8 cellular contexts compared by ENCODE assay signal in genomic region chr3:61251174-61251972, GRCh38. TPM values are rescaled to one million over a fixed set of nuclear protein-coding genes. Genes with fewer than 3 reads are reported as not detected.
DNase-seq lines count a peak whose midpoint lies in the region; ATAC-seq, FAIRE-seq and TF ChIP-seq lines count a peak whose summit lies in the region.

FHIT (minus strand) TSS chr3:61251452.

- BruUV-seq in HepG2 (replicated peaks; lab: Mats Ljungman, UMichigan), result no TSS peak

- peak; percentile 78 for FAIRE-seq in HepG2 (lab: Jason Lieb, UNC)

- H3K9me3 Mint-ChIP-seq in CD4-positive, CD25-positive, alpha-beta regulatory T cell, result peaks cover 0 to 2% (median 0%) of the 10 kb centered on the region in 7 donors

- POLR2A ChIA-PET in HepG2 (lab: Yijun Ruan, JAX), result no interaction called here

- H4K20me1 ChIP-seq in HepG2 (ENCODE audit: insufficient read depth, low read length), result no peaks in the 10 kb centered on the region

- H3K4me3 Mint-ChIP-seq in CD4-positive, CD25-positive, alpha-beta regulatory T cell, result peak within 1 kb of the TSS; percentile 93 to 98 (median 95)

- CTCF ChIA-PET in HepG2 (lab: Yijun Ruan, JAX; ENCODE audit: low intra/inter-chr PET ratio, low total read pairs), result no interaction called here

- in situ Hi-C loops in HepG2 (cut with HindIII; ENCODE audit: extremely low pct_ligation_motif_present, low pct_unique_long_range_greater_than_20kb), result no loop called here

- H3K27me3 Mint-ChIP-seq in CD4-positive, CD25-positive, alpha-beta regulatory T cell, result peaks cover 31% of the 10 kb centered on the region

- intact Hi-C loops in HepG2 (cut with micrococcal nuclease; ENCODE audit: unreplicated experiment), result loop anchor here (5.0 to 10.0 kb wide), 4 partner anchors 121 to 494 kb away; no protein-coding TSS in a partner anchor

- TF ChIP-seq EP300 in HepG2 (IDR thresholded peaks at IDR 0.05; ENCODE audit: low read depth in 2 of 2, low read length in 2 of 2), result no peak
- TF ChIP-seq EP300 in HepG2 (CRISPR knock-in tag; IDR thresholded peaks at IDR 0.05; ENCODE audit: borderline replicate concordance), result no peak

- H3K36me3 ChIP-seq in CD4-positive, CD25-positive, alpha-beta regulatory T cell (ENCODE audit: control insufficient read depth, insufficient read depth, low read length), result no peaks in the 10 kb centered on the region
- H3K36me3 ChIP-seq in HepG2 (replicated peaks in 1 of 2; ENCODE audit: control insufficient read depth in 1 of 2, insufficient read depth in 2 of 2, low read length in 2 of 2), result no peaks in the 10 kb centered on the region

- no peaks in the 10 kb centered on the region for H3K79me2 ChIP-seq in HepG2 (ENCODE audit: insufficient read depth, low read length)

- H3K27ac Mint-ChIP-seq in CD4-positive, CD25-positive, alpha-beta regulatory T cell, result peak within 1 kb of the TSS; percentile 93 to 94 (median 93)

- TF ChIP-seq RAD21 in HepG2 (CRISPR knock-in tag; IDR thresholded peaks at IDR 0.05), result peak; percentile 53

- peak; percentile 44 to 63; a peak in 3 of 4 replicates for TF ChIP-seq POLR2A in HepG2 (IDR thresholded peaks at IDR 0.05; ENCODE audit: insufficient read depth in 1 of 2, low read depth in 2 of 2, low read length in 2 of 2)

- peak within 1 kb of the TSS; percentile 74 for H3K9ac ChIP-seq in HepG2 (ENCODE audit: insufficient read depth, low read depth, low read length)

- H2AFZ ChIP-seq in HepG2 (ENCODE audit: low read length), result peak within 1 kb of the TSS; percentile 97

- H3K4me3 ChIP-seq in CD4-positive, CD25-positive, alpha-beta regulatory T cell (ENCODE audit: low read depth, low read length), result peak within 1 kb of the TSS; percentile 97
- peak within 1 kb of the TSS; percentile 67 to 88 (median 76) for H3K4me3 ChIP-seq in HepG2 (replicated peaks in 1 of 3; ENCODE audit: insufficient read depth in 1 of 3, low read depth in 2 of 3, low read length in 3 of 3)

- peak; percentile 92 to 95 for ATAC-seq in CD4-positive, CD25-positive, alpha-beta regulatory T cell (ENCODE audit: low read depth in 2 of 2)
- peak; percentile 87 for ATAC-seq in GM19372 (IDR thresholded peaks at IDR 0.05; ENCODE audit: low read depth, unreplicated experiment)
- peak; percentile 94 for ATAC-seq in HG03521 (IDR thresholded peaks at IDR 0.05; ENCODE audit: unreplicated experiment)
- ATAC-seq in HepG2, result peak; percentile 97

- H3K27me3 ChIP-seq in CD4-positive, CD25-positive, alpha-beta regulatory T cell (ENCODE audit: control insufficient read depth, insufficient read depth, low read length), result peaks cover 7% of the 10 kb centered on the region
- no peaks in the 10 kb centered on the region for H3K27me3 ChIP-seq in HepG2 (ENCODE audit: control insufficient read depth in 1 of 2, insufficient read depth in 2 of 2, low read length in 2 of 2)

- H3K4me2 ChIP-seq in HepG2 (ENCODE audit: low read depth, low read length), result peak within 1 kb of the TSS; percentile 91

- peak; percentile 63 for TF ChIP-seq CTCF in HepG2 (CRISPR knock-in tag; IDR thresholded peaks at IDR 0.05)

- peak; percentile 82 to 97 (median 87) for DNase-seq in CD4-positive, CD25-positive, alpha-beta regulatory T cell
- peak; percentile 72 for DNase-seq in NCI-H748 treated with DMSO at 0.1 percent for 48 hours (lab: John Stamatoyannopoulos, UW)
- peak; percentile 86 to 87 for DNase-seq in activated CD4-positive, alpha-beta T cell treated with anti-CD3 and anti-CD28 coated beads, Interleukin-2, amount 50 U/mL, for 4 hours
- peak; percentile 83 to 88 for DNase-seq in dermis microvascular lymphatic vessel endothelial cell (ENCODE audit: low read depth in 2 of 2)
- DNase-seq in HepG2 (ENCODE audit: low spot score), result peak; percentile 94
- DNase-seq in stimulated activated CD4-positive, alpha-beta T cell treated with anti-CD3 and anti-CD28 coated beads, Interleukin-2, amount 100 ng/mL, for 48 hours, result peak; percentile 75 to 86

- H3K36me3 Mint-ChIP-seq in CD4-positive, CD25-positive, alpha-beta regulatory T cell, result no peaks in the 10 kb centered on the region

- peaks cover 20% of the 10 kb centered on the region for H3K4me1 ChIP-seq in CD4-positive, CD25-positive, alpha-beta regulatory T cell (ENCODE audit: control insufficient read depth, insufficient read depth, low read length, poor library complexity, severe bottlenecking)
- H3K4me1 ChIP-seq in HepG2 (ENCODE audit: insufficient read depth, low read length), result peaks cover 23% of the 10 kb centered on the region

- H3K27ac ChIP-seq in CD4-positive, CD25-positive, alpha-beta regulatory T cell (ENCODE audit: insufficient read depth, low read length, poor library complexity, severe bottlenecking), result peak within 1 kb of the TSS; percentile 55
- peak within 1 kb of the TSS; percentile 52 for H3K27ac ChIP-seq in HepG2 (ENCODE audit: extremely low read length, insufficient read depth, low read length)

- WGBS in HepG2 (ENCODE audit: low lambda C conversion rate), result 6% methylated on average over 19 of the region's 41 CpGs

- no peaks in the 10 kb centered on the region for H3K9me3 ChIP-seq in CD4-positive, CD25-positive, alpha-beta regulatory T cell (ENCODE audit: control insufficient read depth in 2 of 2, low read length in 2 of 2)
- no peaks in the 10 kb centered on the region for H3K9me3 ChIP-seq in HepG2 (ENCODE audit: low read length)

- peaks cover 10 to 22% (median 16%) of the 10 kb centered on the region in 4 donors for H3K4me1 Mint-ChIP-seq in CD4-positive, CD25-positive, alpha-beta regulatory T cell

TF ChIP-seq in HepG2, 621 proteins besides CTCF, POLR2A, EP300 and RAD21 (continues in another document):
- peak; percentile 72 for TF ChIP-seq SAP130 (CRISPR knock-in tag; IDR thresholded peaks at IDR 0.05; ENCODE audit: low read depth)
- no peak for TF ChIP-seq BATF2 (CRISPR knock-in tag; IDR thresholded peaks at IDR 0.05)
- peak; percentile 75 for TF ChIP-seq IRF2 (CRISPR knock-in tag; IDR thresholded peaks at IDR 0.05)
- TF ChIP-seq PPARG (CRISPR knock-in tag; conservative IDR thresholded peaks at IDR 0.05), result 0 out of 2 replicates have a peak, but pooled peaks have one; percentile 46
- TF ChIP-seq ZBTB42 (CRISPR knock-in tag; IDR thresholded peaks at IDR 0.05), result no peak
- TF ChIP-seq ZNF296 (CRISPR knock-in tag; conservative IDR thresholded peaks at IDR 0.05), result no peak
- TF ChIP-seq JUN (CRISPR knock-in tag; IDR thresholded peaks at IDR 0.05), result no peak
- TF ChIP-seq ZNF350 (CRISPR knock-in tag; IDR thresholded peaks at IDR 0.05; ENCODE audit: borderline replicate concordance, low read depth), result peak; percentile 27; the same call in 1 of the 2 replicates
- peak; percentile 67; the same call in 1 of the 2 replicates for TF ChIP-seq ZNF788 (CRISPR knock-in tag; IDR thresholded peaks at IDR 0.05; ENCODE audit: borderline replicate concordance)
- peak; percentile 74 for TF ChIP-seq ZFX (CRISPR knock-in tag; IDR thresholded peaks at IDR 0.05; ENCODE audit: low read depth)
- TF ChIP-seq MXI1 (IDR thresholded peaks at IDR 0.05; ENCODE audit: borderline replicate concordance, low read depth, low read length), result peak; percentile 24; the same call in 1 of the 3 replicates
- TF ChIP-seq HNF4A (CRISPR knock-in tag; IDR thresholded peaks at IDR 0.05), result peak; percentile 63; the same call in 1 of the 2 replicates
- TF ChIP-seq ZNF569 (CRISPR knock-in tag; IDR thresholded peaks at IDR 0.05; ENCODE audit: borderline replicate concordance), result no peak
- no peak for TF ChIP-seq ZNF414 (CRISPR knock-in tag; IDR thresholded peaks at IDR 0.05)

RNA-seq across cellular contexts. Expression of gene FHIT, which starts in this region (rescaled TPM):
- total RNA-seq in CD4-positive, CD25-positive, alpha-beta regulatory T cell, result 120 TPM
- polyA plus RNA-seq in CD4-positive, CD25-positive, alpha-beta regulatory T cell, result 10 to 100 TPM in 3 of 4 donors, 1 to 10 TPM in 1; 7.8 to 20.1 (median 13.8) TPM
- total RNA-seq in dermis microvascular lymphatic vessel endothelial cell (0.51 and 2.0 TPM in 2 replicates), HepG2 (2016; rRNA removed; fragmentation: Illumina TruSeq; extraction: Trizol) (4.0 and 4.1 TPM in 2 replicates)
- 5.4 and 19.3 TPM in 2 replicates for total RNA-seq in HepG2 (2016; cell fraction: cytosol; rRNA removed; fragmentation: Illumina TruSeq; extraction: Trizol; ENCODE audit: low read depth)
- total RNA-seq in HepG2 (2016; cell fraction: insoluble cytoplasmic fraction; rRNA removed; fragmentation: Illumina TruSeq; extraction: Trizol), result 2.2 and 3.9 TPM in 2 replicates
- 1.4 and 5.6 TPM in 2 replicates for total RNA-seq in HepG2 (2016; cell fraction: membrane; rRNA removed; fragmentation: Illumina TruSeq; extraction: Trizol)
- total RNA-seq in HepG2 (2016; cell fraction: nucleus; rRNA removed; fragmentation: Illumina TruSeq; extraction: Trizol), result 15.7 and 19.5 TPM in 2 replicates
- polyA plus RNA-seq in HepG2 (2011; rRNA removed), result 4.6 and 4.9 TPM in 2 replicates
- polyA plus RNA-seq in HepG2 (2011; cell fraction: cytosol; rRNA removed), result 4.4 and 5.7 TPM in 2 replicates
- 7.3 and 9.8 TPM in 2 replicates for polyA plus RNA-seq in HepG2 (2011; cell fraction: nucleus; rRNA removed)
- 10.3 and 12.5 TPM in 2 replicates for polyA plus RNA-seq in HepG2 (2012)
- polyA plus RNA-seq in HepG2 (2016; cell fraction: cytosol; fragmentation: Illumina TruSeq; extraction: Trizol; ENCODE audit: low read depth), result 2.2 and 4.2 TPM in 2 replicates
- polyA plus RNA-seq in HepG2 (2016; cell fraction: insoluble cytoplasmic fraction; fragmentation: Illumina TruSeq; extraction: Trizol; ENCODE audit: low read depth), result 3.4 and 5.6 TPM in 2 replicates
- 2.0 and 3.1 TPM in 2 replicates for polyA plus RNA-seq in HepG2 (2016; cell fraction: membrane; fragmentation: Illumina TruSeq; extraction: Trizol; ENCODE audit: low read depth)
- polyA plus RNA-seq in HepG2 (2016; cell fraction: nucleus; fragmentation: Illumina TruSeq; extraction: Trizol; ENCODE audit: insufficient read depth, low read depth), result 6.3 and 7.0 TPM in 2 replicates
- 5.6 TPM in 1 of 2 replicates, not detected in the other for polyA minus RNA-seq in HepG2 (2011; rRNA and poly(A)+ RNA removed; ENCODE audit: low replicate concordance)
- 4.3 and 21.2 TPM in 2 replicates for polyA minus RNA-seq in HepG2 (2011; cell fraction: cytosol; rRNA and poly(A)+ RNA removed)
- 48.7 and 63.5 TPM in 2 replicates for polyA minus RNA-seq in HepG2 (2011; cell fraction: nucleus; rRNA and poly(A)+ RNA removed)

Comparison
In these comparisons a context has a peak if more than half of its experiments do, and no peak if none do; other contexts are left out.
1. Peak in every context shown above with its lines: DNase-seq, ATAC-seq, H3K4me3 ChIP-seq and H3K27ac ChIP-seq.